8 cellular contexts compared by ENCODE assay signal in the genomic region with DNA sequence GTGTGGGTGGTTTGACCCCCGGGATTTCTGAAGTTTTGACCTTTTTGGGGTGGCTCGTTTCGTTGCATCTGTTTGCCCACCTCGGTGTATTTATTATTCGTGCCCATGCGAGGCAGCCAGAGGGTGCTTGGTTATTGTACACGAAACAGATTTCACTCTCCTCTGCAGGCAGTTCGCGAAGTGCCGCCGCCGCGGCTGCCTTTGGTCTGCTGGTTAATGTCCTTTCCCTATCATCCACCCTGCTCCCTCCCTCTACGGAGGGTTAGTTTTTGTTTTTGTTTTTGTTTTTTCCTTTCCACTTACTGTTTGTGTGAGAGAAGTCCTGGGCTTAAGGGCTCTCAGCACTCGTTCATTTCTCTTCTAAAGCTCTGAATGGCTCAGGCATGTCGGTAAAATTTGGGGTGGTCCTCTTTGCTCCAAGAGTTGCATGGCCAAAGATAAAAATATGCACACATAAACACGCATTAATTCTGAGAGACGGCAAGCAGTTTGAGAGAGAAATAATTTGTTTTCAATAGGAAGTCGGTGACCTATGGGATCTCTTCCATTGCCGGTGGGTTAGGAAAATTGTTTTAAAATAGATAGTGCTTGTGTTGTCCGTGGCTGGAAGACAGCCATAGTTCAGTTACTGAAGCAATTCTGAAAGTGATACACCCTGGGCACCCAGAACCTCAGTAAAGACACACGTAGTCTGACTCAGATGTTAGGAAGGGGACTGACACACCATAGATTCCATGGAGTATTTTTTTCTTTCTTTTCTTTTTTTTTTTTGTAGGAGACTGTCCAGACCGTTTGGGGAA. TPM values are rescaled to one million over a fixed set of nuclear protein-coding genes. Genes with fewer than 3 reads are reported as not detected.
DNase-seq lines count a peak whose midpoint lies in the region; ATAC-seq and TF ChIP-seq lines count a peak whose summit lies in the region.

No MANE protein-coding gene starts in this region.

- peak overlapping the region; percentile 65 for H3K4me3 ChIP-seq in effector memory CD4-positive, alpha-beta T cell (ENCODE audit: insufficient read depth, low read depth, low read length, poor library complexity, severe bottlenecking)

- H3K4me1 ChIP-seq in effector memory CD4-positive, alpha-beta T cell (ENCODE audit: control insufficient read depth, insufficient read depth, low read length, poor library complexity, severe bottlenecking), result peaks cover 14% of the 10 kb centered on the region

- CTCF ChIA-PET in T-cell (lab: Charles Lee), result no interaction called here

- POLR2A ChIA-PET in T-cell (lab: Charles Lee), result interaction anchor here in 1 of 2 donors (0.5 kb wide), 1 partner anchor 127 kb away, joined by 3 read pairs; no protein-coding TSS in a partner anchor

- DNase-seq in HFFc6 (peak; percentile 80), T-cell (peak in 11 of 34 experiments; percentile 5 to 36 (median 11)), lung microvascular endothelial cell (ENCODE audit: low read depth in 2 of 2) (peak; percentile 70 to 73), substantia nigra (lab: John Stamatoyannopoulos, UW) (peak in 29 of 49 donors; percentile 1 to 59 (median 14))
- DNase-seq in effector memory CD4-positive, alpha-beta T cell, result no peak

- peaks cover 37% of the 10 kb centered on the region for H3K4me1 Mint-ChIP-seq in HFFc6 (ENCODE audit: low read depth)
- H3K4me1 Mint-ChIP-seq in T-cell, result peaks cover 18 to 23% (median 21%) of the 10 kb centered on the region in 3 donors

- no peak for ATAC-seq in T-cell (replicated peaks in 1 of 4)
- no peak for ATAC-seq in GM21515 (IDR thresholded peaks at IDR 0.05; ENCODE audit: unreplicated experiment)
- ATAC-seq in HG02840 (IDR thresholded peaks at IDR 0.05; ENCODE audit: low FRiP score, unreplicated experiment), result no peak

- H3K4me3 Mint-ChIP-seq in HFFc6 (peak overlapping the region; percentile 90), T-cell (peak overlapping the region; percentile 78 to 82 (median 80))

- H3K27me3 Mint-ChIP-seq in HFFc6 (ENCODE audit: insufficient read depth) (peaks cover 7% of the 10 kb centered on the region; the same call in 1 of the 2 replicates), T-cell (peaks cover 57 to 65% of the 10 kb centered on the region in 2 donors)

- H3K36me3 Mint-ChIP-seq in HFFc6 (ENCODE audit: low read depth), result no peaks in the 10 kb centered on the region
- no peaks in the 10 kb centered on the region for H3K36me3 Mint-ChIP-seq in T-cell

- H3K9me3 Mint-ChIP-seq in HFFc6 (no peaks in the 10 kb centered on the region), T-cell (no peaks in the 10 kb centered on the region)

- H3K27ac Mint-ChIP-seq in HFFc6, result peak overlapping the region; percentile 66
- H3K27ac Mint-ChIP-seq in T-cell, result peak overlapping the region in 1 of 2 donors; percentile 47

- H3K27ac ChIP-seq in C4-2B, result peak overlapping the region; percentile 96
- H3K27ac ChIP-seq in effector memory CD4-positive, alpha-beta T cell (ENCODE audit: insufficient read depth, low read length, poor library complexity, severe bottlenecking), result no peak overlapping the region
- peak overlapping the region; percentile 67 for H3K27ac ChIP-seq in substantia nigra (ENCODE audit: low read depth, low read length, poor library complexity, severe bottlenecking)

- H3K9me3 ChIP-seq in effector memory CD4-positive, alpha-beta T cell (ENCODE audit: control insufficient read depth, low read length), result no peaks in the 10 kb centered on the region

- no peak for TF ChIP-seq CTCF in C4-2B (conservative IDR thresholded peaks at IDR 0.05)
- TF ChIP-seq CTCF in HFFc6 (IDR thresholded peaks at IDR 0.05), result no peak

- H3K36me3 ChIP-seq in effector memory CD4-positive, alpha-beta T cell (ENCODE audit: control insufficient read depth, insufficient read depth, low read length), result no peaks in the 10 kb centered on the region

- no peaks in the 10 kb centered on the region for H3K27me3 ChIP-seq in effector memory CD4-positive, alpha-beta T cell (replicated peaks; ENCODE audit: control insufficient read depth, insufficient read depth, low read length, poor library complexity, severe bottlenecking)

RNA-seq across cellular contexts. Expression of gene C1orf21, which starts 1.2 kb away (rescaled TPM):
- 10 to 100 TPM in 1 of 6 experiments, 1 to 10 TPM in 5; 4.0 to 10.2 (median 8.5) TPM for total RNA-seq in HFFc6 (2021; fragmentation: NEBNext Ultra II Directional; extraction: Animal tissue kit (Norgen Biotek cat#: 25700))
- total RNA-seq in T-cell (10 to 100 TPM in 1 of 5 donors, 1 to 10 TPM in 4; 1.4 to 17.2 (median 5.9) TPM), lung microvascular endothelial cell (2.8 and 12.7 TPM in 2 replicates)

Comparison
In these comparisons a context has a peak if more than half of its experiments do, and no peak if none do; other contexts are left out.
1. DNase-seq: peak in HFFc6 (single experiment), lung microvascular endothelial cell (2 of 2) and substantia nigra (29 of 49); none in effector memory CD4-positive, alpha-beta T cell (0 of 3).